Comparison of ENCODE assay signal across 12 cellular contexts in genomic region chr6:3351105-3351676, GRCh38.
DNase-seq lines count a peak whose midpoint lies in the region; ATAC-seq and TF ChIP-seq lines count a peak whose summit lies in the region.
"Had no signal": no experiment of that assay in that cellular context is flagged by ENCODE, and none has a peak within 500 bp of the region (broad histone marks: within the 10 kb centered on the region; RNA-seq: fewer than 3 reads in every experiment).

No MANE protein-coding gene starts in this region.

- 31 to 37% methylated on average over 13 to 15 of the region's 15 CpGs for WGBS in ectodermal cell, 2 experiments

- H3K27me3 ChIP-seq in ectodermal cell (ENCODE audit: control insufficient read depth, insufficient read depth, low read length, poor library complexity, severe bottlenecking) (no peaks in the 10 kb centered on the region), upper lobe of right lung (no peaks in the 10 kb centered on the region)

- intact Hi-C loops in upper lobe of right lung (cut with DNase I), result no loop called here

- no peaks in the 10 kb centered on the region for H3K9me3 ChIP-seq in ectodermal cell (ENCODE audit: control insufficient read depth, low read length)
- no peaks in the 10 kb centered on the region for H3K9me3 ChIP-seq in upper lobe of right lung

- DNase-seq in DMS79 (lab: John Stamatoyannopoulos, UW), result peak; percentile 23
- DNase-seq in NCI-H524 (lab: John Stamatoyannopoulos, UW), result peak; percentile 26 to 58
- DNase-seq in pons (ENCODE audit: low spot score), result peak; percentile 74
- no peak for DNase-seq in AG20443 (ENCODE audit: low spot score)
- no peak for DNase-seq in upper lobe of right lung
- DNase-seq in activated naive CD4-positive, alpha-beta T cell (lab: John Stamatoyannopoulos, UW), result no peak
- DNase-seq: activated CD4-positive, alpha-beta T cell treated with anti-CD3 and anti-CD28 coated beads, Interleukin-2, amount 50 U/mL, for 48 hours; immature natural killer cell; NCI-H2171; trophoblast cell had no signal

- H3K27ac ChIP-seq in ectodermal cell (ENCODE audit: insufficient read depth, low read depth, low read length, poor library complexity, severe bottlenecking) (peak overlapping the region; percentile 89), upper lobe of right lung (no peak overlapping the region)

- TF ChIP-seq CTCF in upper lobe of right lung (IDR thresholded peaks at IDR 0.05), result no peak

- H3K36me3 ChIP-seq in ectodermal cell (ENCODE audit: control insufficient read depth, insufficient read depth, low read length) (no peaks in the 10 kb centered on the region), upper lobe of right lung (no peaks in the 10 kb centered on the region)

- H3K4me3 ChIP-seq in ectodermal cell (ENCODE audit: insufficient read depth, low read depth, low read length) (no peak overlapping the region), upper lobe of right lung (no peak overlapping the region)

- ATAC-seq in HG03175 (IDR thresholded peaks at IDR 0.05; ENCODE audit: unreplicated experiment) (no peak), upper lobe of right lung (no peak)

- H3K4me1 ChIP-seq in ectodermal cell (ENCODE audit: control insufficient read depth, insufficient read depth, low read length) (peaks cover 56% of the 10 kb centered on the region), upper lobe of right lung (peaks cover 6% of the 10 kb centered on the region)

Comparison
In these comparisons a context has a peak if more than half of its experiments do, and no peak if none do; other contexts are left out.
1. DNase-seq: peak in DMS79 (single experiment), NCI-H524 (2 of 2) and pons (single experiment); none in AG20443 (single experiment), upper lobe of right lung (single experiment) and activated naive CD4-positive, alpha-beta T cell (0 of 4).